Comparison of ENCODE assay signal across 8 cellular contexts in the genomic region with DNA sequence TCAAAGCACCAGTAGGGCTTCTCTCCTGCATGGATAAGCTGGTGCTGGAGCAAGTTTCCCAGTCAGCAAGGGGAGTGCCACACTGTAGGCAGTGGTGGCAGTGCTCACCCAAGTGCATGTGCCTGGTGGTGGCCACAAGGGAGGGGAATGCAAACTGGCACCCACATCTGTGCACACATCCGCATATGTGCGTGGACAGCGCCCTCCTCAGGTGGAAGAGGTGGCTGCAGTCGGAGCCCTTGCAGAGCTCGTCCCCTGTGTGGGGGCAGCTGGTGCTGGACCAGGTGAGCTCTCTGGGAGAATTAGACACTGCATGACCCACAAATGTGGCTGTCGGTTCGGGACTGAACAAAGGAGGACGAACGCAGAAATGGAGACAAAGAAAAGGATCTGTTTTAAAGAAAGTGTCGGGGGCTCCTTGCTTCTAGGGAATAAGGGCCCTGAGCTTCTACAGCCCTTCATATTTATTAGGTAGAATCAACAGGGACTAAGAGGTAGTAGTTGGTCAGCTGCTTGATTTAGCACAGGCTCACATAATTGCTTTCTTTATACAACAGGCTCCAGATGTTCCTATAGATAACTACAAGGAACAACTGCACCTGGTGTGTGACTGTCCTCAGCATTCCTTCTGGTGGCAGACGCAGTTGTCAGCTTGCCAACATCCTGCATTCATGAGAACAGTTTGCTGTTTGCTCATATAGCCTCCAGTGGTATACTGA.
DNase-seq lines count a peak whose midpoint lies in the region; ATAC-seq and TF ChIP-seq lines count a peak whose summit lies in the region.

No MANE protein-coding gene starts in this region.

- H3K27ac ChIP-seq in HEK293 (ENCODE audit: extremely low read depth, low read depth, low read length) = no peak overlapping the region

- CTCF ChIA-PET in HEK293 (lab: Yijun Ruan, JAX) = interaction anchor here (0.6 to 5.8 kb wide), 42 partner anchors 8 to 521 kb away, joined by 3 to 79 read pairs (median 4); a partner anchor contains a TSS

- POLR2A ChIA-PET in HEK293 (lab: Yijun Ruan, JAX) = interaction anchor here (0.9 to 2.0 kb wide), 6 partner anchors 12 to 245 kb away, joined by 3 to 8 read pairs (median 4); a partner anchor contains a TSS

- peak; percentile 42 for TF ChIP-seq CTCF in AG09319 (IDR thresholded peaks at IDR 0.05; ENCODE audit: low read depth, low read length)
- TF ChIP-seq CTCF in HEK293 (tag by site-specific recombination; IDR thresholded peaks at IDR 0.05) = peak; percentile 95

- DNase-seq in AG09319 (ENCODE audit: extremely low read depth, low read depth) = no peak
- DNase-seq in SHP77 treated with DMSO at 0.1 percent for 48 hours (lab: John Stamatoyannopoulos, UW) = peak; percentile 87
- peak; percentile 39 for DNase-seq in activated gamma-delta T cell treated with anti-CD3 and anti-CD28 coated beads, Interleukin-2, amount 50 U/mL, for 16 hours (ENCODE audit: low read depth)
- peak; percentile 83 for DNase-seq in iPS-NIHi11 (ENCODE audit: low spot score)
- peak; percentile 73 to 80 (median 76) for DNase-seq in stimulated activated CD4-positive, alpha-beta T cell treated with anti-CD3 and anti-CD28 coated beads, TNF-alpha, amount 100 ng/mL, for 48 hours (ENCODE audit: low read depth in 3 of 3)

- ATAC-seq in GM19463 (IDR thresholded peaks at IDR 0.05; ENCODE audit: unreplicated experiment) = no peak
- no peak for ATAC-seq in GM21825 (IDR thresholded peaks at IDR 0.05; ENCODE audit: unreplicated experiment)

- H3K4me3 ChIP-seq in HEK293 (ENCODE audit: low read depth, low read length) = no peak overlapping the region

- H3K9me3 ChIP-seq in HEK293 (ENCODE audit: control insufficient read depth, insufficient read depth, low read depth, low read length) = no peaks in the 10 kb centered on the region

- no peaks in the 10 kb centered on the region for H3K36me3 ChIP-seq in HEK293 (ENCODE audit: control insufficient read depth in 2 of 2, insufficient read depth in 1 of 2, low read length in 2 of 2)

- no peaks in the 10 kb centered on the region for H3K4me1 ChIP-seq in HEK293 (ENCODE audit: control insufficient read depth, insufficient read depth, low read length)

TF ChIP-seq in HEK293, 187 proteins besides CTCF, POLR2A, EP300 and RAD21 (continues in another document):
- TF ChIP-seq ZNF654 (tag by site-specific recombination; IDR thresholded peaks at IDR 0.05; ENCODE audit: low read depth) (peak; percentile 92), ZNF561 (tag by site-specific recombination; IDR thresholded peaks at IDR 0.05; ENCODE audit: borderline replicate concordance) (no peak), EGR2 (tag by site-specific recombination; IDR thresholded peaks at IDR 0.05; ENCODE audit: low read depth) (0 out of 2 replicates have a peak, but pooled peaks have one; percentile 15), ZNF677 (tag by site-specific recombination; IDR thresholded peaks at IDR 0.05) (0 out of 2 replicates have a peak, but pooled peaks have one; percentile 30), ZNF157 (tag by site-specific recombination; IDR thresholded peaks at IDR 0.05) (no peak), ZNF354C (tag by site-specific recombination; IDR thresholded peaks at IDR 0.05; ENCODE audit: borderline replicate concordance, low read depth) (no peak), ZFHX2 (tag by site-specific recombination; conservative IDR thresholded peaks at IDR 0.05) (peak; percentile 45)
- TF ChIP-seq, protein P1, sequence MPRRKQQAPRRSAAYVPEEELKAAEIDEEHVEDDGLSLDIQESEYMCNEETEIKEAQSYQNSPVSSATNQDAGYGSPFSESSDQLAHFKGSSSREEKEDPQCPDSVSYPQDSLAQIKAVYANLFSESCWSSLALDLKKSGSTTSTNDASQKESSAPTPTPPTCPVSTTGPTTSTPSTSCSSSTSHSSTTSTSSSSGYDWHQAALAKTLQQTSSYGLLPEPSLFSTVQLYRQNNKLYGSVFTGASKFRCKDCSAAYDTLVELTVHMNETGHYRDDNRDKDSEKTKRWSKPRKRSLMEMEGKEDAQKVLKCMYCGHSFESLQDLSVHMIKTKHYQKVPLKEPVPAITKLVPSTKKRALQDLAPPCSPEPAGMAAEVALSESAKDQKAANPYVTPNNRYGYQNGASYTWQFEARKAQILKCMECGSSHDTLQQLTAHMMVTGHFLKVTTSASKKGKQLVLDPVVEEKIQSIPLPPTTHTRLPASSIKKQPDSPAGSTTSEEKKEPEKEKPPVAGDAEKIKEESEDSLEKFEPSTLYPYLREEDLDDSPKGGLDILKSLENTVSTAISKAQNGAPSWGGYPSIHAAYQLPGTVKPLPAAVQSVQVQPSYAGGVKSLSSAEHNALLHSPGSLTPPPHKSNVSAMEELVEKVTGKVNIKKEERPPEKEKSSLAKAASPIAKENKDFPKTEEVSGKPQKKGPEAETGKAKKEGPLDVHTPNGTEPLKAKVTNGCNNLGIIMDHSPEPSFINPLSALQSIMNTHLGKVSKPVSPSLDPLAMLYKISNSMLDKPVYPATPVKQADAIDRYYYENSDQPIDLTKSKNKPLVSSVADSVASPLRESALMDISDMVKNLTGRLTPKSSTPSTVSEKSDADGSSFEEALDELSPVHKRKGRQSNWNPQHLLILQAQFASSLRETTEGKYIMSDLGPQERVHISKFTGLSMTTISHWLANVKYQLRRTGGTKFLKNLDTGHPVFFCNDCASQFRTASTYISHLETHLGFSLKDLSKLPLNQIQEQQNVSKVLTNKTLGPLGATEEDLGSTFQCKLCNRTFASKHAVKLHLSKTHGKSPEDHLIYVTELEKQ (tag by site-specific recombination; IDR thresholded peaks at IDR 0.05; ENCODE audit: borderline replicate concordance) = no peak
- TF ChIP-seq, protein P2, sequence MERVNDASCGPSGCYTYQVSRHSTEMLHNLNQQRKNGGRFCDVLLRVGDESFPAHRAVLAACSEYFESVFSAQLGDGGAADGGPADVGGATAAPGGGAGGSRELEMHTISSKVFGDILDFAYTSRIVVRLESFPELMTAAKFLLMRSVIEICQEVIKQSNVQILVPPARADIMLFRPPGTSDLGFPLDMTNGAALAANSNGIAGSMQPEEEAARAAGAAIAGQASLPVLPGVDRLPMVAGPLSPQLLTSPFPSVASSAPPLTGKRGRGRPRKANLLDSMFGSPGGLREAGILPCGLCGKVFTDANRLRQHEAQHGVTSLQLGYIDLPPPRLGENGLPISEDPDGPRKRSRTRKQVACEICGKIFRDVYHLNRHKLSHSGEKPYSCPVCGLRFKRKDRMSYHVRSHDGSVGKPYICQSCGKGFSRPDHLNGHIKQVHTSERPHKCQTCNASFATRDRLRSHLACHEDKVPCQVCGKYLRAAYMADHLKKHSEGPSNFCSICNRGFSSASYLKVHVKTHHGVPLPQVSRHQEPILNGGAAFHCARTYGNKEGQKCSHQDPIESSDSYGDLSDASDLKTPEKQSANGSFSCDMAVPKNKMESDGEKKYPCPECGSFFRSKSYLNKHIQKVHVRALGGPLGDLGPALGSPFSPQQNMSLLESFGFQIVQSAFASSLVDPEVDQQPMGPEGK (tag by site-specific recombination; IDR thresholded peaks at IDR 0.05) = peak; percentile 71
- TF ChIP-seq, protein P3, sequence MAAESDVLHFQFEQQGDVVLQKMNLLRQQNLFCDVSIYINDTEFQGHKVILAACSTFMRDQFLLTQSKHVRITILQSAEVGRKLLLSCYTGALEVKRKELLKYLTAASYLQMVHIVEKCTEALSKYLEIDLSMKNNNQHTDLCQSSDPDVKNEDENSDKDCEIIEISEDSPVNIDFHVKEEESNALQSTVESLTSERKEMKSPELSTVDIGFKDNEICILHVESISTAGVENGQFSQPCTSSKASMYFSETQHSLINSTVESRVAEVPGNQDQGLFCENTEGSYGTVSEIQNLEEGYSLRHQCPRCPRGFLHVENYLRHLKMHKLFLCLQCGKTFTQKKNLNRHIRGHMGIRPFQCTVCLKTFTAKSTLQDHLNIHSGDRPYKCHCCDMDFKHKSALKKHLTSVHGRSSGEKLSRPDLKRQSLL (tag by site-specific recombination; IDR thresholded peaks at IDR 0.05) = no peak
- TF ChIP-seq, protein P4, sequence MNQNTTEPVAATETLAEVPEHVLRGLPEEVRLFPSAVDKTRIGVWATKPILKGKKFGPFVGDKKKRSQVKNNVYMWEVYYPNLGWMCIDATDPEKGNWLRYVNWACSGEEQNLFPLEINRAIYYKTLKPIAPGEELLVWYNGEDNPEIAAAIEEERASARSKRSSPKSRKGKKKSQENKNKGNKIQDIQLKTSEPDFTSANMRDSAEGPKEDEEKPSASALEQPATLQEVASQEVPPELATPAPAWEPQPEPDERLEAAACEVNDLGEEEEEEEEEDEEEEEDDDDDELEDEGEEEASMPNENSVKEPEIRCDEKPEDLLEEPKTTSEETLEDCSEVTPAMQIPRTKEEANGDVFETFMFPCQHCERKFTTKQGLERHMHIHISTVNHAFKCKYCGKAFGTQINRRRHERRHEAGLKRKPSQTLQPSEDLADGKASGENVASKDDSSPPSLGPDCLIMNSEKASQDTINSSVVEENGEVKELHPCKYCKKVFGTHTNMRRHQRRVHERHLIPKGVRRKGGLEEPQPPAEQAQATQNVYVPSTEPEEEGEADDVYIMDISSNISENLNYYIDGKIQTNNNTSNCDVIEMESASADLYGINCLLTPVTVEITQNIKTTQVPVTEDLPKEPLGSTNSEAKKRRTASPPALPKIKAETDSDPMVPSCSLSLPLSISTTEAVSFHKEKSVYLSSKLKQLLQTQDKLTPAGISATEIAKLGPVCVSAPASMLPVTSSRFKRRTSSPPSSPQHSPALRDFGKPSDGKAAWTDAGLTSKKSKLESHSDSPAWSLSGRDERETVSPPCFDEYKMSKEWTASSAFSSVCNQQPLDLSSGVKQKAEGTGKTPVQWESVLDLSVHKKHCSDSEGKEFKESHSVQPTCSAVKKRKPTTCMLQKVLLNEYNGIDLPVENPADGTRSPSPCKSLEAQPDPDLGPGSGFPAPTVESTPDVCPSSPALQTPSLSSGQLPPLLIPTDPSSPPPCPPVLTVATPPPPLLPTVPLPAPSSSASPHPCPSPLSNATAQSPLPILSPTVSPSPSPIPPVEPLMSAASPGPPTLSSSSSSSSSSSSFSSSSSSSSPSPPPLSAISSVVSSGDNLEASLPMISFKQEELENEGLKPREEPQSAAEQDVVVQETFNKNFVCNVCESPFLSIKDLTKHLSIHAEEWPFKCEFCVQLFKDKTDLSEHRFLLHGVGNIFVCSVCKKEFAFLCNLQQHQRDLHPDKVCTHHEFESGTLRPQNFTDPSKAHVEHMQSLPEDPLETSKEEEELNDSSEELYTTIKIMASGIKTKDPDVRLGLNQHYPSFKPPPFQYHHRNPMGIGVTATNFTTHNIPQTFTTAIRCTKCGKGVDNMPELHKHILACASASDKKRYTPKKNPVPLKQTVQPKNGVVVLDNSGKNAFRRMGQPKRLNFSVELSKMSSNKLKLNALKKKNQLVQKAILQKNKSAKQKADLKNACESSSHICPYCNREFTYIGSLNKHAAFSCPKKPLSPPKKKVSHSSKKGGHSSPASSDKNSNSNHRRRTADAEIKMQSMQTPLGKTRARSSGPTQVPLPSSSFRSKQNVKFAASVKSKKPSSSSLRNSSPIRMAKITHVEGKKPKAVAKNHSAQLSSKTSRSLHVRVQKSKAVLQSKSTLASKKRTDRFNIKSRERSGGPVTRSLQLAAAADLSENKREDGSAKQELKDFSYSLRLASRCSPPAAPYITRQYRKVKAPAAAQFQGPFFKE (tag by site-specific recombination; IDR thresholded peaks at IDR 0.05; ENCODE audit: borderline replicate concordance) = no peak
